In the genomic region with DNA sequence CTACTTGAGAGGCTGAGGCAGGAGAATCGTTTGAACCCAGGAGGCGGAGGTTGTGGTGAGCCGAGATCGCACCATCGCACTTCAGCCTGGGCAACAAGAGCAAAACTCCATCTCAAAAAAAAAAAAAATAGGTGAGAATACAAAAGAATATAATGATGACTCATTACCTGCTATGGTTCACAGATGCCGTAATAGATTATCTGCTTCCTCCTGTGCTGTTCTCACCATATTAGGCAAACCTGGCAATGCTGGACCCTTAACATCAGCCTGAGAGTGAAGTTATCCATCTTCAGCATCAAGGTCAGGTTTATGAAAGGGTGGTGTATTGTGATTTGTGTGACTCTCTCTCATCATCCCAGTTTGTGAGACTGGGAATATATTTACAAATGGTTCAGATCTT, we compare ENCODE assay signal across 19 cellular contexts.
DNase-seq lines count a peak whose midpoint lies in the region; ATAC-seq, FAIRE-seq and TF ChIP-seq lines count a peak whose summit lies in the region.
"Had no signal": no experiment of that assay in that cellular context is flagged by ENCODE, and none has a peak within 500 bp of the region (broad histone marks: within the 10 kb centered on the region; RNA-seq: fewer than 3 reads in every experiment).

No MANE protein-coding gene starts in this region.

- TF ChIP-seq CTCF in RWPE1 (conservative IDR thresholded peaks at IDR 0.05; ENCODE audit: low read depth) (no peak), bronchial epithelial cell (IDR thresholded peaks at IDR 0.05; ENCODE audit: insufficient read depth, low read length, severe bottlenecking) (no peak), foreskin keratinocyte (conservative IDR thresholded peaks at IDR 0.05) (no peak), foreskin fibroblast (IDR thresholded peaks at IDR 0.05; ENCODE audit: low read depth, low read length) (no peak)

- FAIRE-seq in bronchial epithelial cell (lab: Jason Lieb, UNC), result no peak
- FAIRE-seq: D721Med, GM12891, GM18507 had no signal

- peak; percentile 2 for DNase-seq in Daoy (ENCODE audit: low read depth)
- no peak for DNase-seq in RWPE1 (ENCODE audit: low spot score)
- DNase-seq in bronchial epithelial cell (ENCODE audit: low read depth), result peak; percentile 8
- peak in 1 of 2 donors; percentile 67 for DNase-seq in foreskin keratinocyte
- no peak for DNase-seq in D341Med (ENCODE audit: low spot score)
- no peak for DNase-seq in foreskin fibroblast
- DNase-seq in NCI-H226, result no peak
- DNase-seq: C1 segment of cervical spinal cord; CD4-positive, alpha-beta memory T cell; COR-L47; DMS 273 treated with DMSO at 0.1 percent for 48 hours; DMS79; GF-D8; H9 had no signal

- POLR2A ChIA-PET in RWPE1 (lab: Yijun Ruan, JAX; ENCODE audit: low non-redundant PET), result no interaction called here

- peaks cover 4% of the 10 kb centered on the region for H3K4me1 ChIP-seq in foreskin keratinocyte

- no peaks in the 10 kb centered on the region for H3K36me3 ChIP-seq in bronchial epithelial cell (ENCODE audit: control insufficient read depth, insufficient read depth, low read length)

- peak overlapping the region; percentile 80 for H3K27ac ChIP-seq in RWPE1
- peak overlapping the region; percentile 18 for H3K27ac ChIP-seq in foreskin keratinocyte

- CTCF ChIA-PET in RWPE1 (lab: Yijun Ruan, JAX), result no interaction called here

- H3K4me3 ChIP-seq in bronchial epithelial cell (ENCODE audit: low read depth, low read length), result no peak overlapping the region
- H3K4me3 ChIP-seq in foreskin fibroblast (ENCODE audit: low read depth in 1 of 2, low read length in 2 of 2), result no peak overlapping the region
- H3K4me3 ChIP-seq: GM23338 had no signal

- no peaks in the 10 kb centered on the region for H3K27me3 ChIP-seq in bronchial epithelial cell (ENCODE audit: control insufficient read depth, insufficient read depth, low read length)
- no peaks in the 10 kb centered on the region for H3K27me3 ChIP-seq in foreskin keratinocyte

- no peak for ATAC-seq in foreskin keratinocyte
- ATAC-seq: GM23338, HCT116 had no signal

Comparison
In these comparisons a context has a peak if more than half of its experiments do, and no peak if none do; other contexts are left out.
1. DNase-seq: peak in Daoy (single experiment) and bronchial epithelial cell (single experiment); none in RWPE1 (single experiment), D341Med (single experiment), foreskin fibroblast (0 of 2) and NCI-H226 (single experiment).